Comparison of ENCODE assay signal across 8 cellular contexts in genomic region chr7:73703985-73704639, GRCh38. TPM values are rescaled to one million over a fixed set of nuclear protein-coding genes. Genes with fewer than 3 reads are reported as not detected.
A peak's percentile ranks its signal among the peaks of the same experiment; 100 is the strongest.
DNase-seq lines count a peak whose midpoint lies in the region; ATAC-seq lines count a peak whose summit lies in the region.

No MANE protein-coding gene starts in this region.

- H3K9me3 ChIP-seq in skeletal muscle satellite cell (replicated peaks; ENCODE audit: low read length) = no peaks in the 10 kb centered on the region

- ATAC-seq in HG03139 (IDR thresholded peaks at IDR 0.05; ENCODE audit: unreplicated experiment) (no peak), HG03460 (IDR thresholded peaks at IDR 0.05; ENCODE audit: unreplicated experiment) (no peak)

- H3K9ac ChIP-seq in skeletal muscle satellite cell (ENCODE audit: low read depth, low read length) = no peak overlapping the region

- no peak overlapping the region for H3K4me3 Mint-ChIP-seq in activated CD4-positive, alpha-beta T cell treated with anti-CD3 and anti-CD28 coated beads, Interleukin-2, amount 10 ng/mL, durations not matched to agents 24 days and 14 days

- DNase-seq in HT-29 (ENCODE audit: low spot score) = peak; percentile 77
- DNase-seq in activated CD4-positive, alpha-beta T cell treated with anti-CD3 and anti-CD28 coated beads, Interleukin-2, amount 10 ng/mL, durations not matched to agents 24 days and 14 days = peak; percentile 76
- DNase-seq in germinal center (ENCODE audit: low spot score) = peak; percentile 84
- no peak for DNase-seq in activated CD8-positive, alpha-beta memory T cell treated with anti-CD3 and anti-CD28 coated beads, Interleukin-2, amount 50 U/mL, for 48 hours
- no peak for DNase-seq in T-helper 9 cell

- peaks cover 36% of the 10 kb centered on the region for H3K4me1 ChIP-seq in skeletal muscle satellite cell (ENCODE audit: control insufficient read depth, insufficient read depth, low read length)

- H3K36me3 ChIP-seq in skeletal muscle satellite cell (ENCODE audit: insufficient read depth, low read length) = peaks cover 79% of the 10 kb centered on the region

- H3K4me3 ChIP-seq in skeletal muscle satellite cell (ENCODE audit: low read length) = no peak overlapping the region

- H3K36me3 Mint-ChIP-seq in activated CD4-positive, alpha-beta T cell treated with anti-CD3 and anti-CD28 coated beads, Interleukin-2, amount 10 ng/mL, durations not matched to agents 24 days and 14 days (ENCODE audit: low read depth) = peaks cover 28% of the 10 kb centered on the region

- peaks cover 8% of the 10 kb centered on the region for H3K4me1 Mint-ChIP-seq in activated CD4-positive, alpha-beta T cell treated with anti-CD3 and anti-CD28 coated beads, Interleukin-2, amount 10 ng/mL, durations not matched to agents 24 days and 14 days

- H3K9me3 Mint-ChIP-seq in activated CD4-positive, alpha-beta T cell treated with anti-CD3 and anti-CD28 coated beads, Interleukin-2, amount 10 ng/mL, durations not matched to agents 24 days and 14 days = no peaks in the 10 kb centered on the region

- H3K4me2 ChIP-seq in skeletal muscle satellite cell (ENCODE audit: low read length) = peak overlapping the region; percentile 44

- intact Hi-C loops in activated CD4-positive, alpha-beta T cell treated with anti-CD3 and anti-CD28 coated beads, Interleukin-2, amount 10 ng/mL, durations not matched to agents 24 days and 14 days (cut with micrococcal nuclease) = loop anchor here (1.0 kb wide), 1 partner anchor 11 kb away; no protein-coding TSS in a partner anchor

- no peak overlapping the region for H3K27ac Mint-ChIP-seq in activated CD4-positive, alpha-beta T cell treated with anti-CD3 and anti-CD28 coated beads, Interleukin-2, amount 10 ng/mL, durations not matched to agents 24 days and 14 days

- no peaks in the 10 kb centered on the region for H3K27me3 ChIP-seq in skeletal muscle satellite cell (ENCODE audit: control insufficient read depth, insufficient read depth, low read length)

- no peaks in the 10 kb centered on the region for H3K27me3 Mint-ChIP-seq in activated CD4-positive, alpha-beta T cell treated with anti-CD3 and anti-CD28 coated beads, Interleukin-2, amount 10 ng/mL, durations not matched to agents 24 days and 14 days

RNA-seq across cellular contexts. Expression of gene STX1A, which starts 15.4 kb away (rescaled TPM):
- 61.6 and 71.7 TPM in 2 replicates for total RNA-seq in HT-29 (2014; rRNA removed; shearing (Covaris generic))
- 19.0 and 19.4 TPM in 2 replicates for total RNA-seq in activated CD4-positive, alpha-beta T cell treated with anti-CD3 and anti-CD28 coated beads, Interleukin-2, amount 10 ng/mL, durations not matched to agents 24 days and 14 days
- 60.1 and 67.1 TPM in 2 replicates for total RNA-seq in skeletal muscle satellite cell (2012; rRNA removed)

RNA-seq across cellular contexts. Expression of gene BUD23, which starts 20.7 kb away (rescaled TPM):
- total RNA-seq in HT-29 (2014; rRNA removed; shearing (Covaris generic)) = 127 and 151 TPM in 2 replicates
- total RNA-seq in activated CD4-positive, alpha-beta T cell treated with anti-CD3 and anti-CD28 coated beads, Interleukin-2, amount 10 ng/mL, durations not matched to agents 24 days and 14 days = 133 TPM in 2 replicates
- total RNA-seq in skeletal muscle satellite cell (2012; rRNA removed) = 51.0 and 53.7 TPM in 2 replicates

RNA-seq across cellular contexts. Expression of gene DNAJC30, which starts 20.9 kb away (rescaled TPM):
- total RNA-seq in HT-29 (2014; rRNA removed; shearing (Covaris generic)) = 6.7 and 7.4 TPM in 2 replicates
- total RNA-seq in activated CD4-positive, alpha-beta T cell treated with anti-CD3 and anti-CD28 coated beads, Interleukin-2, amount 10 ng/mL, durations not matched to agents 24 days and 14 days = 9.4 and 10.9 TPM in 2 replicates
- 2.6 and 3.3 TPM in 2 replicates for total RNA-seq in skeletal muscle satellite cell (2012; rRNA removed)

RNA-seq across cellular contexts. Expression of gene ABHD11, which starts 34.5 kb away (rescaled TPM):
- 226 and 243 TPM in 2 replicates for total RNA-seq in HT-29 (2014; rRNA removed; shearing (Covaris generic))
- 20.8 and 23.0 TPM in 2 replicates for total RNA-seq in activated CD4-positive, alpha-beta T cell treated with anti-CD3 and anti-CD28 coated beads, Interleukin-2, amount 10 ng/mL, durations not matched to agents 24 days and 14 days
- total RNA-seq in skeletal muscle satellite cell (2012; rRNA removed) = 21.5 and 28.2 TPM in 2 replicates

RNA-seq across cellular contexts. Expression of gene VPS37D, which starts 36.5 kb away (rescaled TPM):
- total RNA-seq in HT-29 (2014; rRNA removed; shearing (Covaris generic)) = 0.28 and 0.73 TPM in 2 replicates
- total RNA-seq in activated CD4-positive, alpha-beta T cell treated with anti-CD3 and anti-CD28 coated beads, Interleukin-2, amount 10 ng/mL, durations not matched to agents 24 days and 14 days = 0.40 and 0.47 TPM in 2 replicates
- 3.0 and 4.8 TPM in 2 replicates for total RNA-seq in skeletal muscle satellite cell (2012; rRNA removed)

Comparison
In these comparisons a context has a peak if more than half of its experiments do, and no peak if none do; other contexts are left out.
1. DNase-seq: peak in HT-29 (single experiment), activated CD4-positive, alpha-beta T cell treated with anti-CD3 and anti-CD28 coated beads, Interleukin-2, amount 10 ng/mL, durations not matched to agents 24 days and 14 days (single experiment) and germinal center (single experiment); none in activated CD8-positive, alpha-beta memory T cell treated with anti-CD3 and anti-CD28 coated beads, Interleukin-2, amount 50 U/mL, for 48 hours (single experiment) and T-helper 9 cell (single experiment).